8 cellular contexts compared by ENCODE assay signal in genomic region chr15:52709172-52709979, GRCh38. TPM values are rescaled to one million over a fixed set of nuclear protein-coding genes. Genes with fewer than 3 reads are reported as not detected.
DNase-seq lines count a peak whose midpoint lies in the region; ATAC-seq and TF ChIP-seq lines count a peak whose summit lies in the region.

No MANE protein-coding gene starts in this region.

- H3K4me3 ChIP-seq in right lobe of liver = peak overlapping the region; percentile 46 to 72 (median 67)
- H3K4me3 ChIP-seq in PC-3 (ENCODE audit: low read length) = no peak overlapping the region
- H3K4me3 ChIP-seq in osteoblast (ENCODE audit: insufficient read depth, low read length) = no peak overlapping the region

- H3K9me3 ChIP-seq in right lobe of liver (no peaks in the 10 kb centered on the region), PC-3 (ENCODE audit: low read length) (no peaks in the 10 kb centered on the region), osteoblast (ENCODE audit: low read depth, low read length) (no peaks in the 10 kb centered on the region)

- POLR2A ChIA-PET in PC-3 (lab: Charles Lee; ENCODE audit: unreplicated experiment) = no interaction called here

- CTCF ChIA-PET in PC-3 (lab: Charles Lee) = no interaction called here

- no peak overlapping the region for H3K27ac Mint-ChIP-seq in chondrocyte (ENCODE audit: unreplicated experiment)

- H3K9me3 Mint-ChIP-seq in chondrocyte (ENCODE audit: low read depth) = peaks cover 3% of the 10 kb centered on the region

- peaks cover 0 to 15% (median 3%) of the 10 kb centered on the region in 4 donors for H3K4me1 ChIP-seq in right lobe of liver
- no peaks in the 10 kb centered on the region for H3K4me1 ChIP-seq in PC-3 (ENCODE audit: insufficient read depth, low read length)
- no peaks in the 10 kb centered on the region for H3K4me1 ChIP-seq in osteoblast (ENCODE audit: insufficient read depth, low read length)

- no peaks in the 10 kb centered on the region for H4K20me1 ChIP-seq in PC-3 (ENCODE audit: low read length)
- no peaks in the 10 kb centered on the region for H4K20me1 ChIP-seq in osteoblast (ENCODE audit: insufficient read depth, low read length)

- H3K27me3 Mint-ChIP-seq in chondrocyte (ENCODE audit: low read depth) = peaks cover 21% of the 10 kb centered on the region

- intact Hi-C loops in right lobe of liver (cut with DNase I) (no loop called here), PC-3 (cut with micrococcal nuclease) (no loop called here)

- H3F3A ChIP-seq in PC-3 (ENCODE audit: low read length, unreplicated experiment) = no peaks in the 10 kb centered on the region

- TF ChIP-seq CTCF in right lobe of liver (IDR thresholded peaks at IDR 0.05) = no peak
- TF ChIP-seq CTCF in PC-3 (conservative IDR thresholded peaks at IDR 0.05; ENCODE audit: low read depth, low read length) = no peak
- TF ChIP-seq CTCF in chondrocyte (IDR thresholded peaks at IDR 0.05) = no peak
- no peak for TF ChIP-seq CTCF in osteoblast (IDR thresholded peaks at IDR 0.05; ENCODE audit: extremely low read depth, low read depth, low read length)

- H3K27ac ChIP-seq in right lobe of liver (peak overlapping the region; percentile 48 to 86 (median 76)), PC-3 (ENCODE audit: low read length) (no peak overlapping the region), osteoblast (ENCODE audit: low read depth, low read length) (no peak overlapping the region)

- no peaks in the 10 kb centered on the region for H3K27me3 ChIP-seq in right lobe of liver
- H3K27me3 ChIP-seq in PC-3 (ENCODE audit: low read length) = no peaks in the 10 kb centered on the region
- peaks cover 5% of the 10 kb centered on the region for H3K27me3 ChIP-seq in osteoblast (ENCODE audit: insufficient read depth, low read length)

- no peaks in the 10 kb centered on the region for H3K9me2 ChIP-seq in PC-3 (replicated peaks; ENCODE audit: low read length)

- BruUV-seq in PC-3 (replicated peaks; lab: Mats Ljungman, UMichigan) = no TSS peak

- H3K4me1 Mint-ChIP-seq in chondrocyte (ENCODE audit: low read depth) = no peaks in the 10 kb centered on the region

- no peak overlapping the region for H3K4me3 Mint-ChIP-seq in chondrocyte (ENCODE audit: unreplicated experiment)

- H2AFZ ChIP-seq in PC-3 (ENCODE audit: low read length) = no peak overlapping the region
- H2AFZ ChIP-seq in osteoblast (ENCODE audit: low read length) = no peak overlapping the region

- H3K36me3 Mint-ChIP-seq in chondrocyte (ENCODE audit: low read depth) = peaks cover 2% of the 10 kb centered on the region

- no peaks in the 10 kb centered on the region for H3K36me3 ChIP-seq in right lobe of liver
- H3K36me3 ChIP-seq in PC-3 (ENCODE audit: low read depth, low read length) = no peaks in the 10 kb centered on the region
- H3K36me3 ChIP-seq in osteoblast (ENCODE audit: insufficient read depth, low read length) = no peaks in the 10 kb centered on the region

- peak; percentile 64 for TF ChIP-seq POLR2A in right lobe of liver (IDR thresholded peaks at IDR 0.05)

- DNase-seq in NCI-H526 treated with DMSO at 0.1 percent for 48 hours (lab: John Stamatoyannopoulos, UW) = peak; percentile 8
- DNase-seq in right lobe of liver = peak; percentile 69 to 89 (median 84)
- no peak for DNase-seq in PC-3
- DNase-seq in chondrocyte (ENCODE audit: low spot score) = no peak
- no peak for DNase-seq in osteoblast (ENCODE audit: insufficient read length, low spot score, missing footprints)
- no peak for DNase-seq in activated naive CD4-positive, alpha-beta T cell treated with anti-CD3 and anti-CD28 coated beads, Interleukin-2, amount 50 U/mL, for 16 hours

- 31% methylated on average over 10 of the region's 10 CpGs for WGBS in right lobe of liver (ENCODE audit: insufficient coverage, low coverage, low lambda C conversion rate, missing lambda C conversion rate)

- peak; percentile 95 for ATAC-seq in GM18907 (IDR thresholded peaks at IDR 0.05; ENCODE audit: unreplicated experiment)
- ATAC-seq in HG02623 (IDR thresholded peaks at IDR 0.05; ENCODE audit: unreplicated experiment) = peak; percentile 78
- ATAC-seq in right lobe of liver = peak; percentile 88 to 98 (median 94)
- ATAC-seq in PC-3 = no peak

- no peak overlapping the region for H3K9ac ChIP-seq in PC-3 (ENCODE audit: low read length)

- H3K79me2 ChIP-seq in PC-3 (ENCODE audit: low read length) (no peaks in the 10 kb centered on the region), osteoblast (ENCODE audit: insufficient read depth, low read length) (no peaks in the 10 kb centered on the region)

- H3K4me2 ChIP-seq in PC-3 (ENCODE audit: low read length) (no peak overlapping the region), osteoblast (ENCODE audit: insufficient read depth, low read length) (no peak overlapping the region)

RNA-seq across cellular contexts. Expression of gene ATOSA, which starts 30.2 kb away (rescaled TPM):
- total RNA-seq in right lobe of liver = 10 to 100 TPM; 18.9 to 52.9 (median 35.4) TPM
- total RNA-seq in PC-3 (2014; rRNA removed) = 6.5 and 8.7 TPM in 2 replicates
- total RNA-seq in chondrocyte = 18.7 to 38.8 TPM (median 21.9 TPM) in 3 replicates
- total RNA-seq in osteoblast = 34.4 and 47.4 TPM in 2 replicates

Comparison
In these comparisons a context has a peak if more than half of its experiments do, and no peak if none do; other contexts are left out.
1. DNase-seq: peak in NCI-H526 treated with DMSO at 0.1 percent for 48 hours (single experiment) and right lobe of liver (3 of 3); none in PC-3 (single experiment), chondrocyte (single experiment), osteoblast (single experiment) and activated naive CD4-positive, alpha-beta T cell treated with anti-CD3 and anti-CD28 coated beads, Interleukin-2, amount 50 U/mL, for 16 hours (single experiment).
2. H3K27ac ChIP-seq: peak in right lobe of liver (3 of 3); none in PC-3 (single experiment) and osteoblast (single experiment).
3. H3K4me3 ChIP-seq: peak in right lobe of liver (3 of 3); none in PC-3 (single experiment) and osteoblast (single experiment).